In the genomic region with DNA sequence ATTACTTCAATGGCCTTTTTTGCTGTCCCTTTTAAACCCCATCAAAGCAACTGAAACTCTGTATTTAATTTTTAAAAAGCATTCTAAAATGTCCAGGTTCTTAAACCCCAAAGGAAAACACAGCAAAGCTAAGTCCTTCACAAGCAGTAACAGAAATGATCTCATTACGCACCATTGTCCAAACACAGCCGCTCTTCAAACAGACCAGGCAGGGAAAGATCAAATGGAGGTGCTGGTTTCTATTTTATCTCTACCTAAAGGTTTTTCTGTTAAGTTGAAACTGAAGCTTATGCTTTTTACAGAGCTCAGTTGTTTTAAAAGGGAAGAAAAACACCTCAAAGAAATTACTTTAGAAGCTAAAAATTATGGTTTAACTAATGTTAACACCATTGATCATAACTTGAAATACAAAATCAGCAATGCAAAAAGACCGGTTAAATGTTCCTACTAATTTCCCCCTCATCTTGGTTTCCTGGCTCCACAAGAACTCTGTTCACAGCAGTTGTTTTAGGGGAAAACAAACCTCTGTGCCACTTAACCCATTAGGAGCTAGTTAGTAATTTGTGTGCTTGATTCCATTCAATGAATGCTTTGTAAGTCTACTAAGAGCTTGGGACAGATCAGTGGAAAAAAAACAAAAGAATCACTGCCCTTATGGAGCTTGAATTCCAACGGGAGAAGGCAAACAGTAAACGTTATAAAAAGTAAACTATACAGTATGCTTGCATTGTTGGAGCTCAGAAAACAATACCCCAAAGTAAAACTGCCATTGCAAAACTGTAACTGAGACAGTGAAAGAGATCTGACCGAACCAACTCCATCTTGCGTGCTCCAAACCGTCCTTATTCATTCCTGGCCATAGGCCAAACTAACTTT, we compare ENCODE assay signal across 1 cellular context.
A peak's percentile ranks its signal among the peaks of the same experiment; 100 is the strongest.
TF ChIP-seq lines count a peak whose summit lies in the region.

No MANE protein-coding gene starts in this region.

TF ChIP-seq in K562, 482 proteins besides CTCF, POLR2A, EP300 and RAD21 (continued from another document and continues in another):
- TF ChIP-seq, protein P1, sequence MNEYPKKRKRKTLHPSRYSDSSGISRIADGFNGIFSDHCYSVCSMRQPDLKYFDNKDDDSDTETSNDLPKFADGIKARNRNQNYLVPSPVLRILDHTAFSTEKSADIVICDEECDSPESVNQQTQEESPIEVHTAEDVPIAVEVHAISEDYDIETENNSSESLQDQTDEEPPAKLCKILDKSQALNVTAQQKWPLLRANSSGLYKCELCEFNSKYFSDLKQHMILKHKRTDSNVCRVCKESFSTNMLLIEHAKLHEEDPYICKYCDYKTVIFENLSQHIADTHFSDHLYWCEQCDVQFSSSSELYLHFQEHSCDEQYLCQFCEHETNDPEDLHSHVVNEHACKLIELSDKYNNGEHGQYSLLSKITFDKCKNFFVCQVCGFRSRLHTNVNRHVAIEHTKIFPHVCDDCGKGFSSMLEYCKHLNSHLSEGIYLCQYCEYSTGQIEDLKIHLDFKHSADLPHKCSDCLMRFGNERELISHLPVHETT (CRISPR knock-in tag; conservative IDR thresholded peaks at IDR 0.05 in 1 of 2, IDR thresholded peaks at IDR 0.05 in 1 of 2), result peak in 1 of 2 experiments; percentile 93; a peak in 2 of 4 replicates
- TF ChIP-seq EZH2 (IDR thresholded peaks at IDR 0.05; ENCODE audit: borderline replicate concordance, low read depth, low read length), result no peak
- TF ChIP-seq ZNF324 (CRISPR knock-in tag; IDR thresholded peaks at IDR 0.05), result 0 out of 2 replicates have a peak, but pooled peaks have one; percentile 41
- no peak for TF ChIP-seq HMGN3 (IDR thresholded peaks at IDR 0.05; ENCODE audit: borderline replicate concordance, extremely low read depth, insufficient read length, low read depth, low read length)
- no peak for TF ChIP-seq MYBL2 (IDR thresholded peaks at IDR 0.05; ENCODE audit: low read depth)
- no peak for TF ChIP-seq MYBL2 (CRISPR knock-in tag; IDR thresholded peaks at IDR 0.05; ENCODE audit: borderline replicate concordance)
- no peak for TF ChIP-seq POLR2G (IDR thresholded peaks at IDR 0.05; ENCODE audit: low read depth, low read length)
- TF ChIP-seq PHF21A (IDR thresholded peaks at IDR 0.05; ENCODE audit: borderline replicate concordance, low read depth), result no peak
- no peak for TF ChIP-seq SPI1 (IDR thresholded peaks at IDR 0.05; ENCODE audit: borderline replicate concordance, low read depth, low read length)
- TF ChIP-seq, protein P2, sequence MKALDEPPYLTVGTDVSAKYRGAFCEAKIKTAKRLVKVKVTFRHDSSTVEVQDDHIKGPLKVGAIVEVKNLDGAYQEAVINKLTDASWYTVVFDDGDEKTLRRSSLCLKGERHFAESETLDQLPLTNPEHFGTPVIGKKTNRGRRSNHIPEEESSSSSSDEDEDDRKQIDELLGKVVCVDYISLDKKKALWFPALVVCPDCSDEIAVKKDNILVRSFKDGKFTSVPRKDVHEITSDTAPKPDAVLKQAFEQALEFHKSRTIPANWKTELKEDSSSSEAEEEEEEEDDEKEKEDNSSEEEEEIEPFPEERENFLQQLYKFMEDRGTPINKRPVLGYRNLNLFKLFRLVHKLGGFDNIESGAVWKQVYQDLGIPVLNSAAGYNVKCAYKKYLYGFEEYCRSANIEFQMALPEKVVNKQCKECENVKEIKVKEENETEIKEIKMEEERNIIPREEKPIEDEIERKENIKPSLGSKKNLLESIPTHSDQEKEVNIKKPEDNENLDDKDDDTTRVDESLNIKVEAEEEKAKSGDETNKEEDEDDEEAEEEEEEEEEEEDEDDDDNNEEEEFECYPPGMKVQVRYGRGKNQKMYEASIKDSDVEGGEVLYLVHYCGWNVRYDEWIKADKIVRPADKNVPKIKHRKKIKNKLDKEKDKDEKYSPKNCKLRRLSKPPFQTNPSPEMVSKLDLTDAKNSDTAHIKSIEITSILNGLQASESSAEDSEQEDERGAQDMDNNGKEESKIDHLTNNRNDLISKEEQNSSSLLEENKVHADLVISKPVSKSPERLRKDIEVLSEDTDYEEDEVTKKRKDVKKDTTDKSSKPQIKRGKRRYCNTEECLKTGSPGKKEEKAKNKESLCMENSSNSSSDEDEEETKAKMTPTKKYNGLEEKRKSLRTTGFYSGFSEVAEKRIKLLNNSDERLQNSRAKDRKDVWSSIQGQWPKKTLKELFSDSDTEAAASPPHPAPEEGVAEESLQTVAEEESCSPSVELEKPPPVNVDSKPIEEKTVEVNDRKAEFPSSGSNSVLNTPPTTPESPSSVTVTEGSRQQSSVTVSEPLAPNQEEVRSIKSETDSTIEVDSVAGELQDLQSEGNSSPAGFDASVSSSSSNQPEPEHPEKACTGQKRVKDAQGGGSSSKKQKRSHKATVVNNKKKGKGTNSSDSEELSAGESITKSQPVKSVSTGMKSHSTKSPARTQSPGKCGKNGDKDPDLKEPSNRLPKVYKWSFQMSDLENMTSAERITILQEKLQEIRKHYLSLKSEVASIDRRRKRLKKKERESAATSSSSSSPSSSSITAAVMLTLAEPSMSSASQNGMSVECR (CRISPR knock-in tag; IDR thresholded peaks at IDR 0.05), result no peak
- peak; percentile 95 for TF ChIP-seq ZNF668 (CRISPR knock-in tag; IDR thresholded peaks at IDR 0.05)
- TF ChIP-seq SRSF1 (IDR thresholded peaks at IDR 0.05; ENCODE audit: low read depth, low read length), result no peak
- TF ChIP-seq, protein P3, sequence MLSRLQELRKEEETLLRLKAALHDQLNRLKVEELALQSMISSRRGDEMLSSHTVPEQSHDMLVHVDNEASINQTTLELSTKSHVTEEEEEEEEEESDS (CRISPR knock-in tag; IDR thresholded peaks at IDR 0.05), result peak; percentile 56; the same call in 1 of the 2 replicates
- TF ChIP-seq, protein P4, sequence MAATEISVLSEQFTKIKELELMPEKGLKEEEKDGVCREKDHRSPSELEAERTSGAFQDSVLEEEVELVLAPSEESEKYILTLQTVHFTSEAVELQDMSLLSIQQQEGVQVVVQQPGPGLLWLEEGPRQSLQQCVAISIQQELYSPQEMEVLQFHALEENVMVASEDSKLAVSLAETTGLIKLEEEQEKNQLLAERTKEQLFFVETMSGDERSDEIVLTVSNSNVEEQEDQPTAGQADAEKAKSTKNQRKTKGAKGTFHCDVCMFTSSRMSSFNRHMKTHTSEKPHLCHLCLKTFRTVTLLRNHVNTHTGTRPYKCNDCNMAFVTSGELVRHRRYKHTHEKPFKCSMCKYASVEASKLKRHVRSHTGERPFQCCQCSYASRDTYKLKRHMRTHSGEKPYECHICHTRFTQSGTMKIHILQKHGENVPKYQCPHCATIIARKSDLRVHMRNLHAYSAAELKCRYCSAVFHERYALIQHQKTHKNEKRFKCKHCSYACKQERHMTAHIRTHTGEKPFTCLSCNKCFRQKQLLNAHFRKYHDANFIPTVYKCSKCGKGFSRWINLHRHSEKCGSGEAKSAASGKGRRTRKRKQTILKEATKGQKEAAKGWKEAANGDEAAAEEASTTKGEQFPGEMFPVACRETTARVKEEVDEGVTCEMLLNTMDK (IDR thresholded peaks at IDR 0.05; ENCODE audit: borderline replicate concordance, insufficient read depth, low read depth, low read length, poor library complexity, severe bottlenecking), result no peak
- TF ChIP-seq SREBF2 (CRISPR knock-in tag; IDR thresholded peaks at IDR 0.05), result no peak
- TF ChIP-seq HDAC8 (tag; IDR thresholded peaks at IDR 0.05), result peak; percentile 67; the same call in 1 of the 2 replicates
- TF ChIP-seq DPF2 (IDR thresholded peaks at IDR 0.05), result no peak
- TF ChIP-seq PPARD (CRISPR knock-in tag; IDR thresholded peaks at IDR 0.05), result peak; percentile 68; the same call in 1 of the 2 replicates
- no peak for TF ChIP-seq TGIF2 (CRISPR knock-in tag; IDR thresholded peaks at IDR 0.05)
- 0 out of 2 replicates have a peak, but pooled peaks have one; percentile 28 for TF ChIP-seq ZSCAN32 (CRISPR knock-in tag; IDR thresholded peaks at IDR 0.05)
- TF ChIP-seq ZNF717 (CRISPR knock-in tag; IDR thresholded peaks at IDR 0.05), result 0 out of 2 replicates have a peak, but pooled peaks have one; percentile 32
- TF ChIP-seq HEY1 (CRISPR knock-in tag; IDR thresholded peaks at IDR 0.05; ENCODE audit: borderline replicate concordance), result no peak
- no peak for TF ChIP-seq BRF1 (IDR thresholded peaks at IDR 0.05; ENCODE audit: borderline replicate concordance, extremely low read depth, insufficient read length)
- TF ChIP-seq NFRKB (IDR thresholded peaks at IDR 0.05; ENCODE audit: low read depth), result 0 out of 2 replicates have a peak, but pooled peaks have one; percentile 43
- TF ChIP-seq NFYB (IDR thresholded peaks at IDR 0.05; ENCODE audit: extremely low read depth, insufficient read length), result no peak
- TF ChIP-seq, protein P5, sequence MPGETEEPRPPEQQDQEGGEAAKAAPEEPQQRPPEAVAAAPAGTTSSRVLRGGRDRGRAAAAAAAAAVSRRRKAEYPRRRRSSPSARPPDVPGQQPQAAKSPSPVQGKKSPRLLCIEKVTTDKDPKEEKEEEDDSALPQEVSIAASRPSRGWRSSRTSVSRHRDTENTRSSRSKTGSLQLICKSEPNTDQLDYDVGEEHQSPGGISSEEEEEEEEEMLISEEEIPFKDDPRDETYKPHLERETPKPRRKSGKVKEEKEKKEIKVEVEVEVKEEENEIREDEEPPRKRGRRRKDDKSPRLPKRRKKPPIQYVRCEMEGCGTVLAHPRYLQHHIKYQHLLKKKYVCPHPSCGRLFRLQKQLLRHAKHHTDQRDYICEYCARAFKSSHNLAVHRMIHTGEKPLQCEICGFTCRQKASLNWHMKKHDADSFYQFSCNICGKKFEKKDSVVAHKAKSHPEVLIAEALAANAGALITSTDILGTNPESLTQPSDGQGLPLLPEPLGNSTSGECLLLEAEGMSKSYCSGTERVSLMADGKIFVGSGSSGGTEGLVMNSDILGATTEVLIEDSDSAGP (CRISPR knock-in tag; IDR thresholded peaks at IDR 0.05), result no peak
- peak in 1 of 2 experiments; percentile 90; a peak in 2 of 4 replicates for TF ChIP-seq TEAD1 (CRISPR knock-in tag; IDR thresholded peaks at IDR 0.05)
- no peak for TF ChIP-seq ARID1B (IDR thresholded peaks at IDR 0.05)
- TF ChIP-seq ZNF586 (CRISPR knock-in tag; conservative IDR thresholded peaks at IDR 0.05), result 0 out of 2 replicates have a peak, but pooled peaks have one; percentile 48
- TF ChIP-seq KLF6 (CRISPR knock-in tag; IDR thresholded peaks at IDR 0.05; ENCODE audit: borderline replicate concordance), result peak; percentile 95
- TF ChIP-seq, protein P6, sequence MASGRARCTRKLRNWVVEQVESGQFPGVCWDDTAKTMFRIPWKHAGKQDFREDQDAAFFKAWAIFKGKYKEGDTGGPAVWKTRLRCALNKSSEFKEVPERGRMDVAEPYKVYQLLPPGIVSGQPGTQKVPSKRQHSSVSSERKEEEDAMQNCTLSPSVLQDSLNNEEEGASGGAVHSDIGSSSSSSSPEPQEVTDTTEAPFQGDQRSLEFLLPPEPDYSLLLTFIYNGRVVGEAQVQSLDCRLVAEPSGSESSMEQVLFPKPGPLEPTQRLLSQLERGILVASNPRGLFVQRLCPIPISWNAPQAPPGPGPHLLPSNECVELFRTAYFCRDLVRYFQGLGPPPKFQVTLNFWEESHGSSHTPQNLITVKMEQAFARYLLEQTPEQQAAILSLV (tag; IDR thresholded peaks at IDR 0.05), result peak; percentile 88; the same call in 1 of the 2 replicates
- no peak for TF ChIP-seq SRSF7 (optimal IDR thresholded peaks at IDR 0.05; ENCODE audit: low read depth, low read length)
- no peak for TF ChIP-seq MITF (IDR thresholded peaks at IDR 0.05)
- peak; percentile 65; the same call in 1 of the 2 replicates for TF ChIP-seq KLF13 (tag; IDR thresholded peaks at IDR 0.05; ENCODE audit: borderline replicate concordance, low read depth)
- no peak for TF ChIP-seq JUN (IDR thresholded peaks at IDR 0.05; ENCODE audit: borderline replicate concordance, low read depth, low read length)
- TF ChIP-seq JUN (CRISPR knock-in tag; IDR thresholded peaks at IDR 0.05; ENCODE audit: borderline replicate concordance), result no peak
- TF ChIP-seq THAP12 (CRISPR knock-in tag; IDR thresholded peaks at IDR 0.05), result no peak
- peak; percentile 88 for TF ChIP-seq ZNF79 (CRISPR knock-in tag; IDR thresholded peaks at IDR 0.05; ENCODE audit: low read depth)
- no peak for TF ChIP-seq MYC (IDR thresholded peaks at IDR 0.05; ENCODE audit: low read depth, low read length)
- TF ChIP-seq MYC (CRISPR knock-in tag; IDR thresholded peaks at IDR 0.05; ENCODE audit: borderline replicate concordance, low read depth), result peak; percentile 72; the same call in 1 of the 2 replicates
- no peak for TF ChIP-seq HCFC1 (IDR thresholded peaks at IDR 0.05; ENCODE audit: low read depth, low read length)
- TF ChIP-seq ZNF780A (CRISPR knock-in tag; IDR thresholded peaks at IDR 0.05), result no peak
- peak; percentile 71 for TF ChIP-seq NFE2L1 (tag; IDR thresholded peaks at IDR 0.05; ENCODE audit: borderline replicate concordance, low read depth)
- 0 out of 2 replicates have a peak, but pooled peaks have one; percentile 68 for TF ChIP-seq STAT5B (CRISPR knock-in tag; IDR thresholded peaks at IDR 0.05)
- no peak for TF ChIP-seq ATF1 (CRISPR knock-in tag; IDR thresholded peaks at IDR 0.05)
- TF ChIP-seq ATF1 (tag; IDR thresholded peaks at IDR 0.05), result no peak
- TF ChIP-seq ZNF76 (CRISPR knock-in tag; IDR thresholded peaks at IDR 0.05; ENCODE audit: borderline replicate concordance), result peak; percentile 86; the same call in 1 of the 2 replicates
- TF ChIP-seq STAT5A (IDR thresholded peaks at IDR 0.05; ENCODE audit: borderline replicate concordance, low read length), result no peak
- no peak for TF ChIP-seq HNRNPL (IDR thresholded peaks at IDR 0.05; ENCODE audit: low read depth, low read length)
- peak; percentile 79; the same call in 1 of the 2 replicates for TF ChIP-seq ZNF311 (CRISPR knock-in tag; IDR thresholded peaks at IDR 0.05)
- TF ChIP-seq CBX2 (IDR thresholded peaks at IDR 0.05; ENCODE audit: insufficient read depth, low read length, poor library complexity, severe bottlenecking), result no peak
